In genomic region chr19:497861-498590, GRCh38 we compare ENCODE assay signal across 1 cellular context.
TF ChIP-seq lines count a peak whose summit lies in the region.

No MANE protein-coding gene starts in this region.

TF ChIP-seq in HepG2, 621 proteins besides CTCF, POLR2A, EP300 and RAD21 (continues in another document):
- TF ChIP-seq ZNF660 (CRISPR knock-in tag; IDR thresholded peaks at IDR 0.05; ENCODE audit: borderline replicate concordance, low read depth) (no peak), SMARCC2 (IDR thresholded peaks at IDR 0.05) (no peak), ZNF235 (CRISPR knock-in tag; IDR thresholded peaks at IDR 0.05; ENCODE audit: borderline replicate concordance) (no peak), MAZ (IDR thresholded peaks at IDR 0.05; ENCODE audit: borderline replicate concordance, low read depth, low read length) (no peak), MAZ (CRISPR knock-in tag; IDR thresholded peaks at IDR 0.05; ENCODE audit: low read depth) (no peak), ZMYM3 (CRISPR knock-in tag; IDR thresholded peaks at IDR 0.05) (peak; percentile 99), HIVEP1 (CRISPR knock-in tag; IDR thresholded peaks at IDR 0.05) (no peak), ZNF501 (CRISPR knock-in tag; IDR thresholded peaks at IDR 0.05) (no peak), ZNF609 (CRISPR knock-in tag; IDR thresholded peaks at IDR 0.05; ENCODE audit: borderline replicate concordance) (no peak), ZNF513 (CRISPR knock-in tag; conservative IDR thresholded peaks at IDR 0.05) (no peak), ZNF564 (CRISPR knock-in tag; IDR thresholded peaks at IDR 0.05) (no peak), ATF5 (CRISPR knock-in tag; IDR thresholded peaks at IDR 0.05; ENCODE audit: low read depth) (no peak), ZNF883 (CRISPR knock-in tag; IDR thresholded peaks at IDR 0.05; ENCODE audit: not compliant biosample characterization) (peak; percentile 18), TBL1XR1 (IDR thresholded peaks at IDR 0.05; ENCODE audit: borderline replicate concordance, low read length, partially characterized antibody) (no peak), ZNF546 (CRISPR knock-in tag; conservative IDR thresholded peaks at IDR 0.05) (peak; percentile 31; the same call in 1 of the 2 replicates), CHD2 (IDR thresholded peaks at IDR 0.05; ENCODE audit: low read depth, low read length) (no peak), ZNF790 (CRISPR knock-in tag; IDR thresholded peaks at IDR 0.05; ENCODE audit: borderline replicate concordance) (peak; percentile 42; the same call in 1 of the 2 replicates), ZFP62 (CRISPR knock-in tag; IDR thresholded peaks at IDR 0.05) (no peak), GATA4 (IDR thresholded peaks at IDR 0.05; ENCODE audit: borderline replicate concordance, low read depth) (no peak), ZBTB2 (CRISPR knock-in tag; IDR thresholded peaks at IDR 0.05; ENCODE audit: low read depth) (peak; percentile 49; the same call in 1 of the 2 replicates), ZMYM4 (CRISPR knock-in tag; IDR thresholded peaks at IDR 0.05) (no peak), TBP (CRISPR knock-in tag; IDR thresholded peaks at IDR 0.05) (no peak), U2AF2 (IDR thresholded peaks at IDR 0.05; ENCODE audit: low read depth, low read length) (no peak), GLI4 (CRISPR knock-in tag; IDR thresholded peaks at IDR 0.05; ENCODE audit: borderline replicate concordance) (no peak), ZNF10 (CRISPR knock-in tag; IDR thresholded peaks at IDR 0.05; ENCODE audit: borderline replicate concordance, low read depth) (no peak), ZNF407 (CRISPR knock-in tag; IDR thresholded peaks at IDR 0.05; ENCODE audit: not compliant biosample characterization) (no peak), SP5 (CRISPR knock-in tag; IDR thresholded peaks at IDR 0.05; ENCODE audit: borderline replicate concordance, low read depth) (no peak), ZNF510 (CRISPR knock-in tag; IDR thresholded peaks at IDR 0.05; ENCODE audit: low read depth) (no peak), FOXO1 (CRISPR knock-in tag; IDR thresholded peaks at IDR 0.05) (peak; percentile 25; the same call in 1 of the 2 replicates), HNRNPK (IDR thresholded peaks at IDR 0.05; ENCODE audit: low read depth, low read length, poor library complexity, severe bottlenecking) (no peak), ZNF780A (CRISPR knock-in tag; IDR thresholded peaks at IDR 0.05) (no peak), GZF1 (CRISPR knock-in tag; IDR thresholded peaks at IDR 0.05) (no peak), ZNF557 (CRISPR knock-in tag; IDR thresholded peaks at IDR 0.05) (no peak), ZNF276 (CRISPR knock-in tag; IDR thresholded peaks at IDR 0.05; ENCODE audit: low read depth) (no peak), ZNF280D (CRISPR knock-in tag; IDR thresholded peaks at IDR 0.05) (no peak), MEIS2 (CRISPR knock-in tag; IDR thresholded peaks at IDR 0.05) (no peak), ZKSCAN8 (CRISPR knock-in tag; IDR thresholded peaks at IDR 0.05; ENCODE audit: borderline replicate concordance) (no peak), ZNF768 (CRISPR knock-in tag; IDR thresholded peaks at IDR 0.05) (peak; percentile 52; the same call in 1 of the 2 replicates), TSC22D2 (CRISPR knock-in tag; IDR thresholded peaks at IDR 0.05; ENCODE audit: borderline replicate concordance) (no peak), BORCS8-MEF2B (CRISPR knock-in tag; IDR thresholded peaks at IDR 0.05) (no peak)
